ENCODE assay signal across 1 cellular context in genomic region chr1:68600049-68600661, GRCh38.
TF ChIP-seq lines count a peak whose summit lies in the region.

No MANE protein-coding gene starts in this region.

TF ChIP-seq in Ishikawa, 13 proteins besides CTCF, POLR2A, EP300 and RAD21 (continued from another document):
- TF ChIP-seq REST (IDR thresholded peaks at IDR 0.05; ENCODE audit: low read depth) (no peak), USF1 (IDR thresholded peaks at IDR 0.05) (no peak)
- TF ChIP-seq, protein P1, sequence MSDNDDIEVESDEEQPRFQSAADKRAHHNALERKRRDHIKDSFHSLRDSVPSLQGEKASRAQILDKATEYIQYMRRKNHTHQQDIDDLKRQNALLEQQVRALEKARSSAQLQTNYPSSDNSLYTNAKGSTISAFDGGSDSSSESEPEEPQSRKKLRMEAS (IDR thresholded peaks at IDR 0.05), result no peak
